ENCODE assay signal across 1 cellular context in genomic region chr3:47628426-47628825, GRCh38.
TF ChIP-seq lines count a peak whose summit lies in the region.

No MANE protein-coding gene starts in this region.

TF ChIP-seq in WTC11, 78 proteins besides CTCF, POLR2A, EP300 and RAD21 (continued from another document):
- TF ChIP-seq ZNF263 (CRISPR knock-in tag; IDR thresholded peaks at IDR 0.05; ENCODE audit: low read depth) (no peak), IRF1 (CRISPR knock-in tag; IDR thresholded peaks at IDR 0.05) (no peak), ATF6 (CRISPR knock-in tag; IDR thresholded peaks at IDR 0.05) (no peak), CREM (CRISPR knock-in tag; IDR thresholded peaks at IDR 0.05) (no peak), HMGA2 (CRISPR knock-in tag; IDR thresholded peaks at IDR 0.05) (no peak), ZBTB43 (CRISPR knock-in tag; IDR thresholded peaks at IDR 0.05) (no peak), MXD4 (CRISPR knock-in tag; IDR thresholded peaks at IDR 0.05; ENCODE audit: borderline replicate concordance) (no peak), NR3C1 (CRISPR knock-in tag; conservative IDR thresholded peaks at IDR 0.05; ENCODE audit: low read depth) (no peak), HMGXB4 (CRISPR knock-in tag; IDR thresholded peaks at IDR 0.05) (no peak), PRRX2 (CRISPR knock-in tag; IDR thresholded peaks at IDR 0.05) (no peak), SOX15 (CRISPR knock-in tag; IDR thresholded peaks at IDR 0.05) (no peak), NR1H2 (CRISPR knock-in tag; IDR thresholded peaks at IDR 0.05) (no peak), ZNF317 (CRISPR knock-in tag; IDR thresholded peaks at IDR 0.05; ENCODE audit: borderline replicate concordance, low read depth) (no peak)
TF ChIP-seq in WTC11: peak in this region for 0.
